4 cellular contexts compared by ENCODE assay signal in genomic region chr17:44318077-44318892, GRCh38.
A peak's percentile ranks its signal among the peaks of the same experiment; 100 is the strongest.
TF ChIP-seq lines count a peak whose summit lies in the region.

No MANE protein-coding gene starts in this region.

TF ChIP-seq in SK-N-SH, 30 proteins besides CTCF, POLR2A, EP300 and RAD21:
- TF ChIP-seq CHD2 (IDR thresholded peaks at IDR 0.05; ENCODE audit: low read length, partially characterized antibody) (no peak), NRF1 (IDR thresholded peaks at IDR 0.05; ENCODE audit: low read depth, low read length) (no peak), FOXJ3 (CRISPR knock-in tag; IDR thresholded peaks at IDR 0.05) (no peak)
- TF ChIP-seq, protein P1, sequence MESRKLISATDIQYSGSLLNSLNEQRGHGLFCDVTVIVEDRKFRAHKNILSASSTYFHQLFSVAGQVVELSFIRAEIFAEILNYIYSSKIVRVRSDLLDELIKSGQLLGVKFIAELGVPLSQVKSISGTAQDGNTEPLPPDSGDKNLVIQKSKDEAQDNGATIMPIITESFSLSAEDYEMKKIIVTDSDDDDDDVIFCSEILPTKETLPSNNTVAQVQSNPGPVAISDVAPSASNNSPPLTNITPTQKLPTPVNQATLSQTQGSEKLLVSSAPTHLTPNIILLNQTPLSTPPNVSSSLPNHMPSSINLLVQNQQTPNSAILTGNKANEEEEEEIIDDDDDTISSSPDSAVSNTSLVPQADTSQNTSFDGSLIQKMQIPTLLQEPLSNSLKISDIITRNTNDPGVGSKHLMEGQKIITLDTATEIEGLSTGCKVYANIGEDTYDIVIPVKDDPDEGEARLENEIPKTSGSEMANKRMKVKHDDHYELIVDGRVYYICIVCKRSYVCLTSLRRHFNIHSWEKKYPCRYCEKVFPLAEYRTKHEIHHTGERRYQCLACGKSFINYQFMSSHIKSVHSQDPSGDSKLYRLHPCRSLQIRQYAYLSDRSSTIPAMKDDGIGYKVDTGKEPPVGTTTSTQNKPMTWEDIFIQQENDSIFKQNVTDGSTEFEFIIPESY (IDR thresholded peaks at IDR 0.05; ENCODE audit: borderline replicate concordance, low read depth): no peak
- TF ChIP-seq, protein P2, sequence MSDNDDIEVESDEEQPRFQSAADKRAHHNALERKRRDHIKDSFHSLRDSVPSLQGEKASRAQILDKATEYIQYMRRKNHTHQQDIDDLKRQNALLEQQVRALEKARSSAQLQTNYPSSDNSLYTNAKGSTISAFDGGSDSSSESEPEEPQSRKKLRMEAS (IDR thresholded peaks at IDR 0.05; ENCODE audit: low read depth): no peak

TF ChIP-seq in SK-N-SH treated with all-trans-retinoic acid at 6 μM for 48 hours, 23 proteins besides CTCF, POLR2A, EP300 and RAD21:
- TF ChIP-seq ZFP30 (CRISPR knock-in tag; IDR thresholded peaks at IDR 0.05) (no peak), ZC3H10 (CRISPR knock-in tag; IDR thresholded peaks at IDR 0.05) (no peak)
TF ChIP-seq in SK-N-SH treated with all-trans-retinoic acid at 6 μM for 48 hours: peak in this region for 0.

TF ChIP-seq in HCT116, 20 proteins besides CTCF, POLR2A, EP300 and RAD21:
- TF ChIP-seq POLR2AphosphoS5 (IDR thresholded peaks at IDR 0.05; ENCODE audit: low read depth, low read length): peak; percentile 9; the same call in 1 of the 2 replicates
- TF ChIP-seq, protein P3, sequence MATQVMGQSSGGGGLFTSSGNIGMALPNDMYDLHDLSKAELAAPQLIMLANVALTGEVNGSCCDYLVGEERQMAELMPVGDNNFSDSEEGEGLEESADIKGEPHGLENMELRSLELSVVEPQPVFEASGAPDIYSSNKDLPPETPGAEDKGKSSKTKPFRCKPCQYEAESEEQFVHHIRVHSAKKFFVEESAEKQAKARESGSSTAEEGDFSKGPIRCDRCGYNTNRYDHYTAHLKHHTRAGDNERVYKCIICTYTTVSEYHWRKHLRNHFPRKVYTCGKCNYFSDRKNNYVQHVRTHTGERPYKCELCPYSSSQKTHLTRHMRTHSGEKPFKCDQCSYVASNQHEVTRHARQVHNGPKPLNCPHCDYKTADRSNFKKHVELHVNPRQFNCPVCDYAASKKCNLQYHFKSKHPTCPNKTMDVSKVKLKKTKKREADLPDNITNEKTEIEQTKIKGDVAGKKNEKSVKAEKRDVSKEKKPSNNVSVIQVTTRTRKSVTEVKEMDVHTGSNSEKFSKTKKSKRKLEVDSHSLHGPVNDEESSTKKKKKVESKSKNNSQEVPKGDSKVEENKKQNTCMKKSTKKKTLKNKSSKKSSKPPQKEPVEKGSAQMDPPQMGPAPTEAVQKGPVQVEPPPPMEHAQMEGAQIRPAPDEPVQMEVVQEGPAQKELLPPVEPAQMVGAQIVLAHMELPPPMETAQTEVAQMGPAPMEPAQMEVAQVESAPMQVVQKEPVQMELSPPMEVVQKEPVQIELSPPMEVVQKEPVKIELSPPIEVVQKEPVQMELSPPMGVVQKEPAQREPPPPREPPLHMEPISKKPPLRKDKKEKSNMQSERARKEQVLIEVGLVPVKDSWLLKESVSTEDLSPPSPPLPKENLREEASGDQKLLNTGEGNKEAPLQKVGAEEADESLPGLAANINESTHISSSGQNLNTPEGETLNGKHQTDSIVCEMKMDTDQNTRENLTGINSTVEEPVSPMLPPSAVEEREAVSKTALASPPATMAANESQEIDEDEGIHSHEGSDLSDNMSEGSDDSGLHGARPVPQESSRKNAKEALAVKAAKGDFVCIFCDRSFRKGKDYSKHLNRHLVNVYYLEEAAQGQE (IDR thresholded peaks at IDR 0.05; ENCODE audit: low read depth): no peak

TF ChIP-seq in H1, 55 proteins besides CTCF, POLR2A, EP300 and RAD21:
- TF ChIP-seq SP2 (IDR thresholded peaks at IDR 0.05; ENCODE audit: low read length) (no peak), GTF2F1 (IDR thresholded peaks at IDR 0.05; ENCODE audit: borderline replicate concordance, low read depth, low read length) (no peak), ZNF274 (IDR thresholded peaks at IDR 0.05; ENCODE audit: borderline replicate concordance, extremely low read depth, low read length) (no peak), CHD2 (IDR thresholded peaks at IDR 0.05; ENCODE audit: low read length) (no peak), RXRA (IDR thresholded peaks at IDR 0.05; ENCODE audit: insufficient read depth, low read depth, low read length) (no peak), JUND (IDR thresholded peaks at IDR 0.05; ENCODE audit: low read length) (no peak), KDM4A (IDR thresholded peaks at IDR 0.05; ENCODE audit: low read depth, low read length, severe bottlenecking) (no peak), SAP30 (IDR thresholded peaks at IDR 0.05; ENCODE audit: insufficient read depth, insufficient replicate concordance, low read length) (no peak), CTBP2 (IDR thresholded peaks at IDR 0.05; ENCODE audit: borderline replicate concordance, insufficient read depth, insufficient read length, low read length) (no peak), TCF12 (IDR thresholded peaks at IDR 0.05; ENCODE audit: low read depth, low read length) (no peak), SRF (IDR thresholded peaks at IDR 0.05; ENCODE audit: low read depth, low read length) (no peak), FOSL1 (IDR thresholded peaks at IDR 0.05; ENCODE audit: insufficient read depth, low read depth, low read length) (no peak), KDM1A (IDR thresholded peaks at IDR 0.05; ENCODE audit: borderline replicate concordance, low read length) (no peak), SIN3A (conservative IDR thresholded peaks at IDR 0.05 in 1 of 2, IDR thresholded peaks at IDR 0.05 in 1 of 2; ENCODE audit: low read depth in 1 of 2, low read length in 2 of 2) (no peak), ASH2L (IDR thresholded peaks at IDR 0.05; ENCODE audit: low read length) (no peak), ATF3 (IDR thresholded peaks at IDR 0.05; ENCODE audit: insufficient read depth, low read depth, low read length) (no peak), TBP (IDR thresholded peaks at IDR 0.05; ENCODE audit: low read depth, low read length) (no peak), SUZ12 (IDR thresholded peaks at IDR 0.05; ENCODE audit: low read length) (no peak), CREB1 (IDR thresholded peaks at IDR 0.05) (no peak), YY1 (IDR thresholded peaks at IDR 0.05; ENCODE audit: low read depth, low read length) (no peak)
